1 cellular context compared by ENCODE assay signal in the genomic region with DNA sequence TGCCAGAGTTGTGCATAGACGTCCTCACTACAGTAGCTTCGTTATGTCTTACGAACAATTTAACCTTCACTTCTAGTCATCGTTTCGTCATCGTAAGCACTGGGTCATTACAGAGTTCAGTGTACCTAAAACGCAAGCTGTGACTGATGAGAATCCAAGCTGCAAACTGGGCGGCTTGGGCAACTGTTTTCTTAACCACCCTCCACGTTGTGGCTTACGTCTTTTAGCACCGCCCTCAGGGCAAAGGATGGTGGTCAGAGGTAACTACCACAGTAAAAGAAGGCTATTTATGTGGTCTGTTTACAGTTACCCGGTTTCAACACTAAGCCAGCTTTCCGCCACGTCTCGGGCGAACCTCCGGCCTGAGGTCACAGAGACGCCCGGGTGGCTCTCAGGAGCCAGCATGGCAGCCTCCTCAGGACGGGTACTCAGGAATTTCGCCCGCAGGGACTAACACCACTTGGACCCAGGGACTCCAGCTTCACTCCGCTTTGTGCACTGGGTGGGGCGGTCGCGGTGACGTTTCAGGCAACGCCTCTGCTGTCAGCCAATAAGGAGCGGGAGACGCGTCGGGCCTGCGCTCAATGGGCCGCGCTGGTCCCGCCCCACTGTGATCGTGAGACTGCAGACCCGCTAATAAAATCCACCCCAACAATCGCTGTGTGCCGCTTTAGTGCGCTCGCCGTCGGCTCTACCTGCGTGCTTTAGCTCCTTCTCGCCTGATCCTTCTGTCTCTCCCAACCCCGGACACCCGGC.
TF ChIP-seq lines count a peak whose summit lies in the region.

TSS of gene CTH (plus strand) at position 665 of the 756 bp plus-strand sequence. CDS start 148 bp downstream, outside the sequence.

TF ChIP-seq in HepG2, 621 proteins besides CTCF, POLR2A, EP300 and RAD21 (continued from another document and continues in another):
- TF ChIP-seq, protein P1, sequence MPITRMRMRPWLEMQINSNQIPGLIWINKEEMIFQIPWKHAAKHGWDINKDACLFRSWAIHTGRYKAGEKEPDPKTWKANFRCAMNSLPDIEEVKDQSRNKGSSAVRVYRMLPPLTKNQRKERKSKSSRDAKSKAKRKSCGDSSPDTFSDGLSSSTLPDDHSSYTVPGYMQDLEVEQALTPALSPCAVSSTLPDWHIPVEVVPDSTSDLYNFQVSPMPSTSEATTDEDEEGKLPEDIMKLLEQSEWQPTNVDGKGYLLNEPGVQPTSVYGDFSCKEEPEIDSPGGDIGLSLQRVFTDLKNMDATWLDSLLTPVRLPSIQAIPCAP (CRISPR knock-in tag; IDR thresholded peaks at IDR 0.05; ENCODE audit: low read depth): no peak
- TF ChIP-seq PLRG1 (conservative IDR thresholded peaks at IDR 0.05) (no peak), RAD51 (IDR thresholded peaks at IDR 0.05; ENCODE audit: borderline replicate concordance) (no peak), ZNF430 (CRISPR knock-in tag; IDR thresholded peaks at IDR 0.05) (peak; percentile 80), SALL2 (CRISPR knock-in tag; IDR thresholded peaks at IDR 0.05) (peak; percentile 63), ZSCAN30 (CRISPR knock-in tag; IDR thresholded peaks at IDR 0.05) (no peak), ZNF530 (CRISPR knock-in tag; IDR thresholded peaks at IDR 0.05; ENCODE audit: low read depth) (no peak), DMTF1 (CRISPR knock-in tag; IDR thresholded peaks at IDR 0.05) (no peak), SP1 (IDR thresholded peaks at IDR 0.05) (no peak), SP1 (CRISPR knock-in tag; IDR thresholded peaks at IDR 0.05) (peak; percentile 82), RFX5 (IDR thresholded peaks at IDR 0.05; ENCODE audit: low read depth, low read length) (peak; percentile 76; the same call in 1 of the 2 replicates), ZMYM3 (CRISPR knock-in tag; IDR thresholded peaks at IDR 0.05) (0 out of 2 replicates have a peak, but pooled peaks have one; percentile 7), MED8 (CRISPR knock-in tag; IDR thresholded peaks at IDR 0.05; ENCODE audit: insufficient replicate concordance) (peak; percentile 51), ZNF230 (CRISPR knock-in tag; IDR thresholded peaks at IDR 0.05) (0 out of 2 replicates have a peak, but pooled peaks have one; percentile 23), ZNF558 (CRISPR knock-in tag; IDR thresholded peaks at IDR 0.05; ENCODE audit: borderline replicate concordance) (no peak), MAX (IDR thresholded peaks at IDR 0.05) (peak; percentile 78), ZNF777 (CRISPR knock-in tag; IDR thresholded peaks at IDR 0.05) (peak; percentile 68), FOXP1 (IDR thresholded peaks at IDR 0.05) (no peak), FOXP1 (CRISPR knock-in tag; IDR thresholded peaks at IDR 0.05) (peak; percentile 25), XRCC5 (optimal IDR thresholded peaks at IDR 0.05; ENCODE audit: low read length) (no peak), TOPORS (CRISPR knock-in tag; IDR thresholded peaks at IDR 0.05) (no peak), ZNF772 (CRISPR knock-in tag; IDR thresholded peaks at IDR 0.05) (no peak; the same call in 1 of the 2 replicates), NFKBIZ (CRISPR knock-in tag; IDR thresholded peaks at IDR 0.05) (no peak), HIVEP1 (CRISPR knock-in tag; IDR thresholded peaks at IDR 0.05) (peak; percentile 51; the same call in 1 of the 2 replicates), KDM5A (IDR thresholded peaks at IDR 0.05; ENCODE audit: borderline replicate concordance, low read length) (no peak), SIX4 (CRISPR knock-in tag; IDR thresholded peaks at IDR 0.05) (no peak), ZBTB44 (CRISPR knock-in tag; IDR thresholded peaks at IDR 0.05) (0 out of 2 replicates have a peak, but pooled peaks have one; percentile 29), TRIM22 (IDR thresholded peaks at IDR 0.05) (no peak), ZNF383 (CRISPR knock-in tag; IDR thresholded peaks at IDR 0.05; ENCODE audit: borderline replicate concordance) (no peak), ZNF441 (CRISPR knock-in tag; IDR thresholded peaks at IDR 0.05; ENCODE audit: borderline replicate concordance) (0 out of 2 replicates have a peak, but pooled peaks have one; percentile 48), TERF1 (CRISPR knock-in tag; IDR thresholded peaks at IDR 0.05) (no peak), ZNF225 (CRISPR knock-in tag; IDR thresholded peaks at IDR 0.05) (0 out of 2 replicates have a peak, but pooled peaks have one; percentile 26), MAZ (IDR thresholded peaks at IDR 0.05; ENCODE audit: borderline replicate concordance, low read depth, low read length) (no peak), MAZ (CRISPR knock-in tag; IDR thresholded peaks at IDR 0.05; ENCODE audit: low read depth) (peak; percentile 66; the same call in 1 of the 2 replicates)
- TF ChIP-seq, protein P2, sequence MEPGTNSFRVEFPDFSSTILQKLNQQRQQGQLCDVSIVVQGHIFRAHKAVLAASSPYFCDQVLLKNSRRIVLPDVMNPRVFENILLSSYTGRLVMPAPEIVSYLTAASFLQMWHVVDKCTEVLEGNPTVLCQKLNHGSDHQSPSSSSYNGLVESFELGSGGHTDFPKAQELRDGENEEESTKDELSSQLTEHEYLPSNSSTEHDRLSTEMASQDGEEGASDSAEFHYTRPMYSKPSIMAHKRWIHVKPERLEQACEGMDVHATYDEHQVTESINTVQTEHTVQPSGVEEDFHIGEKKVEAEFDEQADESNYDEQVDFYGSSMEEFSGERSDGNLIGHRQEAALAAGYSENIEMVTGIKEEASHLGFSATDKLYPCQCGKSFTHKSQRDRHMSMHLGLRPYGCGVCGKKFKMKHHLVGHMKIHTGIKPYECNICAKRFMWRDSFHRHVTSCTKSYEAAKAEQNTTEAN (CRISPR knock-in tag; conservative IDR thresholded peaks at IDR 0.05): no peak
- TF ChIP-seq, protein P3, sequence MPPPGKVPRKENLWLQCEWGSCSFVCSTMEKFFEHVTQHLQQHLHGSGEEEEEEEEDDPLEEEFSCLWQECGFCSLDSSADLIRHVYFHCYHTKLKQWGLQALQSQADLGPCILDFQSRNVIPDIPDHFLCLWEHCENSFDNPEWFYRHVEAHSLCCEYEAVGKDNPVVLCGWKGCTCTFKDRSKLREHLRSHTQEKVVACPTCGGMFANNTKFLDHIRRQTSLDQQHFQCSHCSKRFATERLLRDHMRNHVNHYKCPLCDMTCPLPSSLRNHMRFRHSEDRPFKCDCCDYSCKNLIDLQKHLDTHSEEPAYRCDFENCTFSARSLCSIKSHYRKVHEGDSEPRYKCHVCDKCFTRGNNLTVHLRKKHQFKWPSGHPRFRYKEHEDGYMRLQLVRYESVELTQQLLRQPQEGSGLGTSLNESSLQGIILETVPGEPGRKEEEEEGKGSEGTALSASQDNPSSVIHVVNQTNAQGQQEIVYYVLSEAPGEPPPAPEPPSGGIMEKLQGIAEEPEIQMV (CRISPR knock-in tag; IDR thresholded peaks at IDR 0.05; ENCODE audit: low read depth): no peak
- TF ChIP-seq, protein P4, sequence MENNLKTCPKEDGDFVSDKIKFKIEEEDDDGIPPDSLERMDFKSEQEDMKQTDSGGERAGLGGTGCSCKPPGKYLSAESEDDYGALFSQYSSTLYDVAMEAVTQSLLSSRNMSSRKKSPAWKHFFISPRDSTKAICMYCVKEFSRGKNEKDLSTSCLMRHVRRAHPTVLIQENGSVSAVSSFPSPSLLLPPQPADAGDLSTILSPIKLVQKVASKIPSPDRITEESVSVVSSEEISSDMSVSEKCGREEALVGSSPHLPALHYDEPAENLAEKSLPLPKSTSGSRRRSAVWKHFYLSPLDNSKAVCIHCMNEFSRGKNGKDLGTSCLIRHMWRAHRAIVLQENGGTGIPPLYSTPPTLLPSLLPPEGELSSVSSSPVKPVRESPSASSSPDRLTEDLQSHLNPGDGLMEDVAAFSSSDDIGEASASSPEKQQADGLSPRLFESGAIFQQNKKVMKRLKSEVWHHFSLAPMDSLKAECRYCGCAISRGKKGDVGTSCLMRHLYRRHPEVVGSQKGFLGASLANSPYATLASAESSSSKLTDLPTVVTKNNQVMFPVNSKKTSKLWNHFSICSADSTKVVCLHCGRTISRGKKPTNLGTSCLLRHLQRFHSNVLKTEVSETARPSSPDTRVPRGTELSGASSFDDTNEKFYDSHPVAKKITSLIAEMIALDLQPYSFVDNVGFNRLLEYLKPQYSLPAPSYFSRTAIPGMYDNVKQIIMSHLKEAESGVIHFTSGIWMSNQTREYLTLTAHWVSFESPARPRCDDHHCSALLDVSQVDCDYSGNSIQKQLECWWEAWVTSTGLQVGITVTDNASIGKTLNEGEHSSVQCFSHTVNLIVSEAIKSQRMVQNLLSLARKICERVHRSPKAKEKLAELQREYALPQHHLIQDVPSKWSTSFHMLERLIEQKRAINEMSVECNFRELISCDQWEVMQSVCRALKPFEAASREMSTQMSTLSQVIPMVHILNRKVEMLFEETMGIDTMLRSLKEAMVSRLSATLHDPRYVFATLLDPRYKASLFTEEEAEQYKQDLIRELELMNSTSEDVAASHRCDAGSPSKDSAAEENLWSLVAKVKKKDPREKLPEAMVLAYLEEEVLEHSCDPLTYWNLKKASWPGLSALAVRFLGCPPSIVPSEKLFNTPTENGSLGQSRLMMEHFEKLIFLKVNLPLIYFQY (CRISPR knock-in tag; IDR thresholded peaks at IDR 0.05; ENCODE audit: borderline replicate concordance): peak; percentile 74
